In genomic region chr5:145924849-145925248, GRCh38 we compare ENCODE assay signal across 24 cellular contexts. TPM values are rescaled to one million over a fixed set of nuclear protein-coding genes. Genes with fewer than 3 reads are reported as not detected.
DNase-seq lines count a peak whose midpoint lies in the region; ATAC-seq, FAIRE-seq and TF ChIP-seq lines count a peak whose summit lies in the region.
"Had no signal": no experiment of that assay in that cellular context is flagged by ENCODE, and none has a peak within 500 bp of the region (broad histone marks: within the 10 kb centered on the region; RNA-seq: fewer than 3 reads in every experiment).

No MANE protein-coding gene starts in this region.

- H4K20me1 ChIP-seq in Loucy (ENCODE audit: insufficient read depth, low read length, poor library complexity, severe bottlenecking) (no peaks in the 10 kb centered on the region), mammary epithelial cell (ENCODE audit: insufficient read depth, low read length) (no peaks in the 10 kb centered on the region)

- peak overlapping the region in 2 of 3 experiments; percentile 33 to 74 for H3K27ac Mint-ChIP-seq in nephron
- H3K27ac Mint-ChIP-seq: activated CD4-positive, alpha-beta memory T cell treated with anti-CD3 and anti-CD28 coated beads for 36 hours; CD14-positive monocyte had no signal

- no peak overlapping the region for H3K4me3 Mint-ChIP-seq in nephron
- H3K4me3 Mint-ChIP-seq: activated CD4-positive, alpha-beta memory T cell treated with anti-CD3 and anti-CD28 coated beads for 36 hours; CD14-positive monocyte had no signal

- H2AFZ ChIP-seq in Loucy (ENCODE audit: low read length) (peak overlapping the region; percentile 23; the same call in 1 of the 2 replicates), mammary epithelial cell (ENCODE audit: low read depth, low read length) (no peak overlapping the region)
- H2AFZ ChIP-seq: parathyroid adenoma had no signal

- H3K27me3 ChIP-seq in Loucy (ENCODE audit: insufficient read depth, low read length, poor library complexity, severe bottlenecking), result no peaks in the 10 kb centered on the region
- H3K27me3 ChIP-seq in mammary epithelial cell (ENCODE audit: insufficient read depth, low read length), result no peaks in the 10 kb centered on the region
- H3K27me3 ChIP-seq: colonic mucosa had no signal

- no peaks in the 10 kb centered on the region for H3K9me3 Mint-ChIP-seq in nephron
- H3K9me3 Mint-ChIP-seq: activated CD4-positive, alpha-beta memory T cell treated with anti-CD3 and anti-CD28 coated beads for 36 hours had no signal

- no peaks in the 10 kb centered on the region for H3K4me1 Mint-ChIP-seq in nephron
- H3K4me1 Mint-ChIP-seq: CD14-positive monocyte had no signal

- in situ Hi-C loops in mammary epithelial cell (cut with MboI; ENCODE audit: low sequenced_read_pairs in 2 of 2), result no loop called here

- H3K4me3 ChIP-seq in A549 (no peak overlapping the region), Loucy (ENCODE audit: low read length, poor library complexity, severe bottlenecking) (no peak overlapping the region), mammary epithelial cell (replicated peaks in 1 of 3; ENCODE audit: insufficient read depth in 1 of 3, low read depth in 2 of 3, low read length in 3 of 3) (no peak overlapping the region), kidney (ENCODE audit: low read length in 2 of 2) (no peak overlapping the region)
- H3K4me3 ChIP-seq: colonic mucosa, K562 had no signal

- H3K9ac ChIP-seq in Loucy (ENCODE audit: low read depth, low read length, poor library complexity, severe bottlenecking) (no peak overlapping the region), mammary epithelial cell (ENCODE audit: insufficient read depth, low read length) (peak overlapping the region; percentile 14), kidney (ENCODE audit: low read length in 2 of 2) (no peak overlapping the region)
- H3K9ac ChIP-seq: parathyroid adenoma had no signal

- no peaks in the 10 kb centered on the region for H3F3A ChIP-seq in Loucy (ENCODE audit: low read depth)

- peak; percentile 13 to 42; a peak in 3 of 6 replicates for ATAC-seq in A549
- no peak for ATAC-seq in HG02588 (IDR thresholded peaks at IDR 0.05; ENCODE audit: unreplicated experiment)
- ATAC-seq: K562 had no signal

- 82% methylated on average over 1 of the region's 1 CpG for WGBS in A549 (ENCODE audit: missing lambda C conversion rate)
- WGBS in mammary epithelial cell (ENCODE audit: low coverage, missing lambda C conversion rate), result 92% methylated on average over 1 of the region's 1 CpG

- dilution Hi-C loops in mammary epithelial cell (cut with HindIII; ENCODE audit: low sequenced_read_pairs), result no loop called here

- TF ChIP-seq CTCF in A549 (IDR thresholded peaks at IDR 0.05) (no peak), Loucy (conservative IDR thresholded peaks at IDR 0.05; ENCODE audit: low read length) (no peak), mammary epithelial cell (conservative IDR thresholded peaks at IDR 0.05 in 1 of 2, IDR thresholded peaks at IDR 0.05 in 1 of 2; ENCODE audit: extremely low read depth in 1 of 2, insufficient read depth in 1 of 2, low read depth in 1 of 2, low read length in 2 of 2) (no peak), nephron (IDR thresholded peaks at IDR 0.05; ENCODE audit: unreplicated experiment in 3 of 3) (no peak), kidney (IDR thresholded peaks at IDR 0.05; ENCODE audit: borderline replicate concordance, extremely low read depth, insufficient read depth) (no peak)

- FAIRE-seq in A549 (lab: Jason Lieb, UNC) (no peak), kidney (lab: Jason Lieb, UNC) (no peak)
- FAIRE-seq: A204.1, frontal cortex, K562 had no signal

- no peaks in the 10 kb centered on the region for H3K36me3 Mint-ChIP-seq in nephron (ENCODE audit: low read depth)
- H3K36me3 Mint-ChIP-seq: activated CD4-positive, alpha-beta memory T cell treated with anti-CD3 and anti-CD28 coated beads for 36 hours; CD14-positive monocyte had no signal

- no peak for TF ChIP-seq RAD21 in A549 (conservative IDR thresholded peaks at IDR 0.05 in 1 of 2, IDR thresholded peaks at IDR 0.05 in 1 of 2)

- intact Hi-C loops in mammary epithelial cell (cut with micrococcal nuclease) (loop anchor here (1.0 to 5.0 kb wide), 2 partner anchors 11 to 117 kb away; partner anchors contain the start of gene SH3RF2), kidney (cut with DNase I) (no loop called here)

- H3K27ac ChIP-seq in A549 (peak overlapping the region; percentile 48 to 76), mammary epithelial cell (ENCODE audit: insufficient read depth, low read depth, low read length) (peak overlapping the region; percentile 96), kidney (ENCODE audit: low read depth in 2 of 2, low read length in 2 of 2) (no peak overlapping the region)
- H3K27ac ChIP-seq: colonic mucosa, parathyroid adenoma, VCaP had no signal

- no peaks in the 10 kb centered on the region for H3K9me3 ChIP-seq in A549
- H3K9me3 ChIP-seq in Loucy (ENCODE audit: insufficient read depth, low read depth, low read length), result no peaks in the 10 kb centered on the region
- no peaks in the 10 kb centered on the region for H3K9me3 ChIP-seq in mammary epithelial cell (replicated peaks; ENCODE audit: insufficient read depth, low read length)
- no peaks in the 10 kb centered on the region for H3K9me3 ChIP-seq in kidney (ENCODE audit: control insufficient read depth in 1 of 2, low read length in 2 of 2)
- H3K9me3 ChIP-seq: colonic mucosa had no signal

- peaks cover 20% of the 10 kb centered on the region for H3K4me1 ChIP-seq in A549
- peaks cover 7% of the 10 kb centered on the region for H3K4me1 ChIP-seq in Loucy (ENCODE audit: insufficient read depth, low read length, poor library complexity, severe bottlenecking)
- H3K4me1 ChIP-seq in mammary epithelial cell (ENCODE audit: insufficient read depth, low read length), result peaks cover 56% of the 10 kb centered on the region
- H3K4me1 ChIP-seq in kidney (ENCODE audit: control insufficient read depth in 1 of 2, insufficient read depth in 1 of 2, low read depth in 1 of 2, low read length in 2 of 2), result no peaks in the 10 kb centered on the region
- H3K4me1 ChIP-seq: colonic mucosa, parathyroid adenoma had no signal

- peak overlapping the region; percentile 39 for H3K4me2 ChIP-seq in A549
- no peak overlapping the region for H3K4me2 ChIP-seq in Loucy (ENCODE audit: low read depth, low read length, poor library complexity, severe bottlenecking)
- peak overlapping the region; percentile 53 for H3K4me2 ChIP-seq in mammary epithelial cell (ENCODE audit: insufficient read depth, low read depth, low read length)

- TF ChIP-seq POLR2A in A549 (IDR thresholded peaks at IDR 0.05; ENCODE audit: low read length), result no peak

- no peaks in the 10 kb centered on the region for H3K27me3 Mint-ChIP-seq in nephron (ENCODE audit: low read depth)

- DNase-seq in A549 (ENCODE audit: low read depth in 1 of 2, low spot score in 1 of 2), result no peak
- no peak for DNase-seq in mammary epithelial cell
- DNase-seq in COLO668 (lab: John Stamatoyannopoulos, UW; ENCODE audit: unreplicated experiment), result no peak
- no peak for DNase-seq in kidney
- DNase-seq in NCI-H2029 treated with DMSO at 0.1 percent for 48 hours (lab: John Stamatoyannopoulos, UW), result no peak
- DNase-seq: activated CD4-positive, alpha-beta memory T cell treated with anti-CD3 and anti-CD28 coated beads for 36 hours; activated naive CD4-positive, alpha-beta T cell treated with anti-CD3 and anti-CD28 coated beads, Interleukin-2, amount 50 U/mL, for 16 hours; activated T-cell treated with anti-CD3 and anti-CD28 coated beads, Interleukin-2, amount 50 U/mL, for 1 hour; colonic mucosa; DMS79; NCI-H2029; NCI-H510A treated with DMSO at 0.1 percent for 48 hours; stimulated activated CD4-positive, alpha-beta T cell treated with anti-CD3 and anti-CD28 coated beads, Interleukin-4, amount 100 ng/mL, for 24 hours had no signal

- TF ChIP-seq EP300 in A549 (IDR thresholded peaks at IDR 0.05), result no peak

- H3K9me2 ChIP-seq in Loucy (replicated peaks; ENCODE audit: low read depth, low read length), result no peaks in the 10 kb centered on the region

- no peaks in the 10 kb centered on the region for H3K36me3 ChIP-seq in Loucy (ENCODE audit: insufficient read depth, low read length)
- no peaks in the 10 kb centered on the region for H3K36me3 ChIP-seq in mammary epithelial cell (ENCODE audit: insufficient read depth, low read length)
- H3K36me3 ChIP-seq in kidney (ENCODE audit: control insufficient read depth in 1 of 2, insufficient read depth in 2 of 2, low read length in 2 of 2), result no peaks in the 10 kb centered on the region
- H3K36me3 ChIP-seq: colonic mucosa had no signal

- no peaks in the 10 kb centered on the region for H3K79me2 ChIP-seq in Loucy (ENCODE audit: insufficient read depth, low read length)
- no peaks in the 10 kb centered on the region for H3K79me2 ChIP-seq in mammary epithelial cell (ENCODE audit: insufficient read depth, low read length)
- H3K79me2 ChIP-seq: parathyroid adenoma had no signal

- POLR2A ChIA-PET in A549 (lab: Yijun Ruan, JAX), result interaction anchor here (0.7 to 1.0 kb wide), 2 partner anchors 21 to 89 kb away, joined by 3 to 4 read pairs; partner anchors contain the start of gene PRELID2

- CTCF ChIA-PET in A549 (lab: Yijun Ruan, JAX) (interaction anchor here (0.8 to 1.3 kb wide), 2 partner anchors 16 to 56 kb away, joined by 3 to 4 read pairs; no protein-coding TSS in a partner anchor), mammary epithelial cell (lab: Charles Lee; ENCODE audit: low non-redundant PET) (no interaction called here)

- BruUV-seq in mammary epithelial cell (replicated peaks; lab: Mats Ljungman, UMichigan), result TSS peak; percentile 47

RNA-seq across cellular contexts. Expression of gene SH3RF2, which starts 11.5 kb away (rescaled TPM):
- polyA plus RNA-seq in A549 (2011; rRNA removed), result 6.0 and 6.9 TPM in 2 replicates
- 4.0 and 4.1 TPM in 2 replicates for polyA plus RNA-seq in A549 (2012; cell fraction: cytosol; rRNA removed)
- polyA plus RNA-seq in A549 (2012; cell fraction: nucleus; rRNA removed), result 9.6 and 11.8 TPM in 2 replicates
- 3.9 to 4.1 TPM (median 4.1 TPM) in 3 replicates for polyA plus RNA-seq in A549 (2017; fragmentation: RNase III; extraction: RNeasy Plus Mini Kit Qiagen cat#74134 plus additional on column Dnase treatment)
- 11.5 and 13.2 TPM in 2 replicates for polyA minus RNA-seq in A549 (2011; rRNA and poly(A)+ RNA removed)
- total RNA-seq in mammary epithelial cell, result 10 to 100 TPM; 57.3 to 76.1 TPM
- 27.3 TPM for polyA plus RNA-seq in mammary epithelial cell
- polyA minus RNA-seq in mammary epithelial cell, result 44.5 TPM
- total RNA-seq in kidney, result 4.9 TPM
- 1.3 TPM for polyA plus RNA-seq in kidney (ENCODE audit: insufficient read depth, low read depth, low replicate concordance)
- total RNA-seq: K562 had no signal
- polyA plus RNA-seq: CD14-positive monocyte had no signal

RNA-seq across cellular contexts. Expression of gene GRXCR2, which starts 52.0 kb away (rescaled TPM):
- 0.05 TPM in 1 of 2 replicates, not detected in the other for polyA plus RNA-seq in A549 (2011; rRNA removed)
- polyA plus RNA-seq in A549 (2012; cell fraction: cytosol; rRNA removed), result not detected in 2 replicates
- not detected in 2 replicates for polyA plus RNA-seq in A549 (2012; cell fraction: nucleus; rRNA removed)
- polyA plus RNA-seq in A549 (2017; fragmentation: RNase III; extraction: RNeasy Plus Mini Kit Qiagen cat#74134 plus additional on column Dnase treatment), result not detected in 3 replicates
- polyA minus RNA-seq in A549 (2011; rRNA and poly(A)+ RNA removed), result not detected in 2 replicates
- not detected for total RNA-seq in mammary epithelial cell
- not detected for polyA plus RNA-seq in mammary epithelial cell
- not detected for polyA minus RNA-seq in mammary epithelial cell
- not detected for total RNA-seq in kidney
- not detected for polyA plus RNA-seq in kidney (ENCODE audit: insufficient read depth, low read depth, low replicate concordance)
- total RNA-seq: activated CD4-positive, alpha-beta memory T cell treated with anti-CD3 and anti-CD28 coated beads for 36 hours; colonic mucosa; frontal cortex; K562; T-helper 1 cell treated with Interleukin-12 subunit alpha and Interleukin-12 subunit beta and Interleukin-4 antibody, amounts not matched to agents 30 ng/mL and 1 ng/mL, for 36 hours; temporal lobe had no signal
- polyA plus RNA-seq: CD14-positive monocyte, K562 had no signal

Comparison
In these comparisons a context has a peak if more than half of its experiments do, and no peak if none do; other contexts are left out.
1. H3K27ac ChIP-seq: peak in A549 (2 of 2) and mammary epithelial cell (single experiment); none in kidney (0 of 2).